In genomic region chr5:67379761-67380160, GRCh38 we compare ENCODE assay signal across 29 cellular contexts.
"Had no signal": no experiment of that assay in that cellular context is flagged by ENCODE, and none has a peak within 500 bp of the region (broad histone marks: within the 10 kb centered on the region; RNA-seq: fewer than 3 reads in every experiment).

No MANE protein-coding gene starts in this region.

- H3K27ac ChIP-seq: adrenal gland, body of pancreas, brain microvascular endothelial cell, breast epithelium had no signal

- H3K4me1 ChIP-seq: adrenal gland, body of pancreas, breast epithelium had no signal

- H3K36me3 ChIP-seq: adrenal gland, brain microvascular endothelial cell, breast epithelium had no signal

- DNase-seq: activated B cell treated with CpG ODN at 0.5 μM for 24 hours; activated CD4-positive, alpha-beta memory T cell treated with anti-CD3 and anti-CD28 coated beads for 36 hours; activated CD4-positive, alpha-beta T cell treated with anti-CD3 and anti-CD28 coated beads for 4 hours; activated CD4-positive, alpha-beta T cell treated with anti-CD3 and anti-CD28 coated beads, Interleukin-2, amount 10 ng/mL, durations not matched to agents 24 days and 14 days; activated CD4-positive, alpha-beta T cell treated with anti-CD3 and anti-CD28 coated beads, Interleukin-2, amount 50 U/mL, for 1 hour; activated CD4-positive, alpha-beta T cell treated with anti-CD3 and anti-CD28 coated beads, Interleukin-2, amount 50 U/mL, for 4 hours; activated CD4-positive, CD25-positive, alpha-beta regulatory T cell treated with anti-CD3 and anti-CD28 coated beads, Interleukin-2, amount 50 U/mL, for 72 hours; activated CD8-positive, alpha-beta memory T cell treated with anti-CD3 and anti-CD28 coated beads, Interleukin-2, amount 50 U/mL, for 4 hours; activated CD8-positive, alpha-beta T cell treated with anti-CD3 and anti-CD28 coated beads for 36 hours; activated effector memory CD4-positive, alpha-beta T cell treated with anti-CD3 and anti-CD28 coated beads, Interleukin-2, amount 50 U/mL, for 16 hours; activated gamma-delta T cell treated with Interleukin-2 at 50 U/mL for 16 hours; activated naive CD4-positive, alpha-beta T cell; activated naive CD4-positive, alpha-beta T cell treated with anti-CD3 and anti-CD28 coated beads for 36 hours; activated naive CD4-positive, alpha-beta T cell treated with anti-CD3 and anti-CD28 coated beads, Interleukin-2, amount 50 U/mL, for 16 hours; activated naive CD8-positive, alpha-beta T cell treated with anti-CD3 and anti-CD28 coated beads for 36 hours; activated T-cell treated with anti-CD3 and anti-CD28 coated beads for 4 hours; activated T-cell treated with anti-CD3 and anti-CD28 coated beads, Interleukin-2, amount 50 U/mL, for 1 hour; activated T-cell treated with anti-CD3 and anti-CD28 coated beads, Interleukin-2, amount 50 U/mL, for 4 hours; activated T-cell treated with anti-CD3 and anti-CD28 coated beads, Interleukin-2, amount 50 U/mL, for 72 hours; adrenal gland; amniotic stem cell; aorta; body of pancreas; brain microvascular endothelial cell; central memory CD4-positive, alpha-beta T cell; T-helper 1 cell; T-helper 2 cell; T-helper 9 cell had no signal

- H3K9me3 ChIP-seq: adrenal gland, body of pancreas, breast epithelium had no signal

- H3K4me3 ChIP-seq: adrenal gland, body of pancreas, breast epithelium had no signal

- H3K27me3 ChIP-seq: adrenal gland, body of pancreas, brain microvascular endothelial cell, breast epithelium had no signal
